In genomic region chr9:129606161-129607025, GRCh38 we compare ENCODE assay signal across 12 cellular contexts. TPM values are rescaled to one million over a fixed set of nuclear protein-coding genes. Genes with fewer than 3 reads are reported as not detected.
DNase-seq lines count a peak whose midpoint lies in the region; ATAC-seq and TF ChIP-seq lines count a peak whose summit lies in the region.
"Had no signal": no experiment of that assay in that cellular context is flagged by ENCODE, and none has a peak within 500 bp of the region (broad histone marks: within the 10 kb centered on the region; RNA-seq: fewer than 3 reads in every experiment).

No MANE protein-coding gene starts in this region.

- intact Hi-C loops in dendritic cell treated with granulocyte-macrophage colony-stimulating factor and Interleukin-4, amounts not matched to agents 40 ng/mL and 50 ng/mL, for 4 days (cut with micrococcal nuclease): loop anchor here (10.0 kb wide), 1 partner anchor 272 kb away; no protein-coding TSS in a partner anchor

- TF ChIP-seq CTCF in Loucy (conservative IDR thresholded peaks at IDR 0.05; ENCODE audit: low read length) (no peak), mesothelial cell of epicardium (IDR thresholded peaks at IDR 0.05; ENCODE audit: unreplicated experiment) (no peak), foreskin keratinocyte (conservative IDR thresholded peaks at IDR 0.05) (no peak)

- H3K4me3 Mint-ChIP-seq in dendritic cell treated with granulocyte-macrophage colony-stimulating factor and Interleukin-4, amounts not matched to agents 40 ng/mL and 50 ng/mL, for 4 days: no peak overlapping the region
- H3K4me3 Mint-ChIP-seq in mesothelial cell of epicardium: no peak overlapping the region

- H3K27me3 Mint-ChIP-seq in dendritic cell treated with granulocyte-macrophage colony-stimulating factor and Interleukin-4, amounts not matched to agents 40 ng/mL and 50 ng/mL, for 4 days: no peaks in the 10 kb centered on the region
- no peaks in the 10 kb centered on the region for H3K27me3 Mint-ChIP-seq in mesothelial cell of epicardium (ENCODE audit: low read depth)

- peaks cover 27% of the 10 kb centered on the region for H3K4me1 ChIP-seq in Loucy (ENCODE audit: insufficient read depth, low read length, poor library complexity, severe bottlenecking)
- H3K4me1 ChIP-seq in stomach smooth muscle (ENCODE audit: control insufficient read depth, insufficient read depth, low read length): peaks cover 40% of the 10 kb centered on the region
- peaks cover 4% of the 10 kb centered on the region for H3K4me1 ChIP-seq in foreskin keratinocyte

- H3K79me2 ChIP-seq in Loucy (ENCODE audit: insufficient read depth, low read length): no peaks in the 10 kb centered on the region

- peak overlapping the region; percentile 48 for H3K9ac ChIP-seq in Loucy (ENCODE audit: low read depth, low read length, poor library complexity, severe bottlenecking)
- H3K9ac ChIP-seq in stomach smooth muscle (ENCODE audit: low read length in 2 of 2): no peak overlapping the region

- no peaks in the 10 kb centered on the region for H3F3A ChIP-seq in Loucy (ENCODE audit: low read depth)

- no peaks in the 10 kb centered on the region for H4K20me1 ChIP-seq in Loucy (ENCODE audit: insufficient read depth, low read length, poor library complexity, severe bottlenecking)

- no peaks in the 10 kb centered on the region for H3K9me2 ChIP-seq in Loucy (replicated peaks; ENCODE audit: low read depth, low read length)

- peaks cover 53% of the 10 kb centered on the region for H3K4me1 Mint-ChIP-seq in dendritic cell treated with granulocyte-macrophage colony-stimulating factor and Interleukin-4, amounts not matched to agents 40 ng/mL and 50 ng/mL, for 4 days (ENCODE audit: low read depth)
- peaks cover 44% of the 10 kb centered on the region for H3K4me1 Mint-ChIP-seq in mesothelial cell of epicardium

- H3K9me3 Mint-ChIP-seq in dendritic cell treated with granulocyte-macrophage colony-stimulating factor and Interleukin-4, amounts not matched to agents 40 ng/mL and 50 ng/mL, for 4 days: no peaks in the 10 kb centered on the region
- no peaks in the 10 kb centered on the region for H3K9me3 Mint-ChIP-seq in mesothelial cell of epicardium

- H3K4me2 ChIP-seq in Loucy (ENCODE audit: low read depth, low read length, poor library complexity, severe bottlenecking): peak overlapping the region; percentile 55

- no peak overlapping the region for H2AFZ ChIP-seq in Loucy (ENCODE audit: low read length)

- H3K27ac Mint-ChIP-seq in dendritic cell treated with granulocyte-macrophage colony-stimulating factor and Interleukin-4, amounts not matched to agents 40 ng/mL and 50 ng/mL, for 4 days: peak overlapping the region; percentile 69
- peak overlapping the region; percentile 91 for H3K27ac Mint-ChIP-seq in mesothelial cell of epicardium

- no peaks in the 10 kb centered on the region for H3K36me3 Mint-ChIP-seq in dendritic cell treated with granulocyte-macrophage colony-stimulating factor and Interleukin-4, amounts not matched to agents 40 ng/mL and 50 ng/mL, for 4 days (ENCODE audit: low read depth)
- no peaks in the 10 kb centered on the region for H3K36me3 Mint-ChIP-seq in mesothelial cell of epicardium

- H3K9me3 ChIP-seq in Loucy (ENCODE audit: insufficient read depth, low read depth, low read length) (no peaks in the 10 kb centered on the region), stomach smooth muscle (ENCODE audit: control insufficient read depth in 2 of 2, low read length in 2 of 2) (no peaks in the 10 kb centered on the region)

- DNase-seq in mesothelial cell of epicardium (ENCODE audit: low spot score in 2 of 2, unreplicated experiment in 2 of 2): no peak
- DNase-seq in foreskin keratinocyte: no peak
- DNase-seq in NK-92 (lab: John Stamatoyannopoulos, UW; ENCODE audit: unreplicated experiment): no peak
- no peak for DNase-seq in SKM-1 (lab: John Stamatoyannopoulos, UW; ENCODE audit: unreplicated experiment)
- DNase-seq: activated CD8-positive, alpha-beta memory T cell treated with anti-CD3 and anti-CD28 coated beads, Interleukin-2, amount 50 U/mL, for 4 hours; stimulated activated CD4-positive, alpha-beta T cell treated with anti-CD3 and anti-CD28 coated beads, Interleukin-12 subunit alpha, Interleukin-12 subunit beta, amount 100 ng/mL, for 4 hours had no signal

- H3K27me3 ChIP-seq in Loucy (ENCODE audit: insufficient read depth, low read length, poor library complexity, severe bottlenecking) (no peaks in the 10 kb centered on the region), stomach smooth muscle (ENCODE audit: control insufficient read depth in 1 of 2, insufficient read depth in 2 of 2, low read length in 2 of 2) (no peaks in the 10 kb centered on the region), foreskin keratinocyte (no peaks in the 10 kb centered on the region)

- no peaks in the 10 kb centered on the region for H3K36me3 ChIP-seq in Loucy (ENCODE audit: insufficient read depth, low read length)
- H3K36me3 ChIP-seq in stomach smooth muscle (ENCODE audit: control insufficient read depth in 2 of 2, insufficient read depth in 2 of 2, low read length in 2 of 2): no peaks in the 10 kb centered on the region

- H3K4me3 ChIP-seq in Loucy (ENCODE audit: low read length, poor library complexity, severe bottlenecking): no peak overlapping the region
- H3K4me3 ChIP-seq in stomach smooth muscle (ENCODE audit: low read length in 2 of 2): no peak overlapping the region

- H3K27ac ChIP-seq in stomach smooth muscle (ENCODE audit: low read length) (peak overlapping the region; percentile 69), foreskin keratinocyte (no peak overlapping the region)

- ATAC-seq in foreskin keratinocyte (no peak), GM19023 (IDR thresholded peaks at IDR 0.05; ENCODE audit: unreplicated experiment) (no peak)

RNA-seq across cellular contexts. Expression of gene C9orf50, which starts 14.5 kb away (rescaled TPM):
- 0.23 to 0.87 TPM (median 0.69 TPM) in 3 replicates for total RNA-seq in mesothelial cell of epicardium
- total RNA-seq in foreskin keratinocyte: not detected in 2 replicates
- polyA plus RNA-seq in foreskin keratinocyte: not detected in 2 replicates
- total RNA-seq: MCF 10A, subcutaneous adipose tissue had no signal

RNA-seq across cellular contexts. Expression of gene NTMT1, which starts 19.6 kb away (rescaled TPM):
- total RNA-seq in mesothelial cell of epicardium (30.7 to 33.3 TPM (median 33.0 TPM) in 3 replicates), foreskin keratinocyte (64.2 and 70.9 TPM in 2 replicates)
- polyA plus RNA-seq in foreskin keratinocyte: 130 and 132 TPM in 2 replicates

RNA-seq across cellular contexts. Expression of gene ASB6, which starts 35.6 kb away (rescaled TPM):
- total RNA-seq in mesothelial cell of epicardium (24.5 to 26.2 TPM (median 24.6 TPM) in 3 replicates), foreskin keratinocyte (22.7 and 23.2 TPM in 2 replicates)
- 20.0 and 21.2 TPM in 2 replicates for polyA plus RNA-seq in foreskin keratinocyte

RNA-seq across cellular contexts. Expression of gene PRRX2, which starts 59.1 kb away (rescaled TPM):
- total RNA-seq in mesothelial cell of epicardium: 7.5 to 10.1 TPM (median 8.7 TPM) in 3 replicates
- total RNA-seq in foreskin keratinocyte: not detected in 2 replicates
- 0.06 and 0.09 TPM in 2 replicates for polyA plus RNA-seq in foreskin keratinocyte
- total RNA-seq: MCF 10A had no signal
